8 cellular contexts compared by ENCODE assay signal in genomic region chr1:204791453-204792366, GRCh38.
DNase-seq lines count a peak whose midpoint lies in the region; ATAC-seq and TF ChIP-seq lines count a peak whose summit lies in the region.

No MANE protein-coding gene starts in this region.

- no peaks in the 10 kb centered on the region for H3K79me1 ChIP-seq in neuronal stem cell (ENCODE audit: low read depth, low read length)

- no peaks in the 10 kb centered on the region for H3K4me1 Mint-ChIP-seq in stimulated activated naive CD8-positive, alpha-beta T cell treated with anti-CD3 and anti-CD28 coated beads, Interleukin-15, amount 100 ng/mL, for 72 hours

- H4K8ac ChIP-seq in neuronal stem cell (ENCODE audit: low read depth, low read length) = no peak overlapping the region

- no peaks in the 10 kb centered on the region for H4K20me1 ChIP-seq in OCI-LY1 (ENCODE audit: insufficient read depth, low read length)

- no peaks in the 10 kb centered on the region for H3K79me2 ChIP-seq in OCI-LY1 (ENCODE audit: insufficient read depth, low read length)

- ATAC-seq in stimulated activated naive CD8-positive, alpha-beta T cell treated with anti-CD3 and anti-CD28 coated beads, Interleukin-15, amount 100 ng/mL, for 72 hours = peak; percentile 95
- ATAC-seq in GM18511 (IDR thresholded peaks at IDR 0.05; ENCODE audit: unreplicated experiment) = no peak

- no peak overlapping the region for H3K27ac Mint-ChIP-seq in stimulated activated naive CD8-positive, alpha-beta T cell treated with anti-CD3 and anti-CD28 coated beads, Interleukin-15, amount 100 ng/mL, for 72 hours

- H3K9ac ChIP-seq in OCI-LY1 (ENCODE audit: low read length) (no peak overlapping the region), neuronal stem cell (ENCODE audit: low read depth, low read length, poor library complexity) (no peak overlapping the region)

- no peaks in the 10 kb centered on the region for H3K9me3 Mint-ChIP-seq in stimulated activated naive CD8-positive, alpha-beta T cell treated with anti-CD3 and anti-CD28 coated beads, Interleukin-15, amount 100 ng/mL, for 72 hours

- WGBS in neuronal stem cell (ENCODE audit: extremely low coverage in 2 of 2, insufficient read length in 2 of 2, insufficient replicate concordance in 1 of 2), 2 donors = no CpG with 5 or more reads among the region's 15 CpGs

- H2BK5ac ChIP-seq in neuronal stem cell (ENCODE audit: low read length) = no peak overlapping the region

- H4K91ac ChIP-seq in neuronal stem cell (ENCODE audit: low read depth, low read length, poor library complexity) = no peak overlapping the region

- H3K27me3 Mint-ChIP-seq in stimulated activated naive CD8-positive, alpha-beta T cell treated with anti-CD3 and anti-CD28 coated beads, Interleukin-15, amount 100 ng/mL, for 72 hours = peaks cover 23% of the 10 kb centered on the region

- H3K18ac ChIP-seq in neuronal stem cell (ENCODE audit: low read length) = no peak overlapping the region

- H3K23ac ChIP-seq in neuronal stem cell (ENCODE audit: low read depth, low read length, poor library complexity) = no peak overlapping the region

- H2BK120ac ChIP-seq in neuronal stem cell (ENCODE audit: low read depth, low read length) = no peak overlapping the region

- TF ChIP-seq CTCF in C4-2B (conservative IDR thresholded peaks at IDR 0.05) (peak; percentile 97), HFF-Myc (IDR thresholded peaks at IDR 0.05; ENCODE audit: low read depth, low read length, missing control alignments) (peak; percentile 95), OCI-LY1 (IDR thresholded peaks at IDR 0.05; ENCODE audit: low read length) (peak; percentile 80), fibroblast of mammary gland (conservative IDR thresholded peaks at IDR 0.05; ENCODE audit: control insufficient read depth, insufficient read depth, low read depth, low read length) (peak; percentile 89)

- no peak overlapping the region for H3K4me3 Mint-ChIP-seq in stimulated activated naive CD8-positive, alpha-beta T cell treated with anti-CD3 and anti-CD28 coated beads, Interleukin-15, amount 100 ng/mL, for 72 hours

- H3K14ac ChIP-seq in neuronal stem cell (ENCODE audit: low read length) = no peak overlapping the region

- DNase-seq in HFF-Myc (ENCODE audit: extremely low read depth, low read depth) (peak; percentile 33), activated T-cell treated with anti-CD3 and anti-CD28 coated beads for 24 hours (ENCODE audit: low read depth) (peak; percentile 74), fibroblast of mammary gland (ENCODE audit: low read depth) (peak; percentile 60), neuronal stem cell (ENCODE audit: low spot score) (peak; percentile 74)
- DNase-seq in stimulated activated naive CD8-positive, alpha-beta T cell treated with anti-CD3 and anti-CD28 coated beads, Interleukin-15, amount 100 ng/mL, for 72 hours = peak; percentile 73 to 76

- H3K27ac ChIP-seq in C4-2B = no peak overlapping the region
- no peak overlapping the region for H3K27ac ChIP-seq in OCI-LY1 (ENCODE audit: low read depth, low read length, poor library complexity, severe bottlenecking)
- H3K27ac ChIP-seq in neuronal stem cell (replicated peaks; ENCODE audit: low read length) = no peak overlapping the region

- no peaks in the 10 kb centered on the region for H3K36me3 ChIP-seq in OCI-LY1 (ENCODE audit: insufficient read depth, low read length)
- no peaks in the 10 kb centered on the region for H3K36me3 ChIP-seq in neuronal stem cell (replicated peaks in 1 of 2; ENCODE audit: control insufficient read depth in 2 of 2, insufficient read depth in 2 of 2, low read length in 2 of 2)

- no peak overlapping the region for H3K4ac ChIP-seq in neuronal stem cell (ENCODE audit: low read length)

- H2BK12ac ChIP-seq in neuronal stem cell (ENCODE audit: low read length) = no peak overlapping the region

- H3K9me3 ChIP-seq in OCI-LY1 (ENCODE audit: low read length) = no peaks in the 10 kb centered on the region
- H3K9me3 ChIP-seq in neuronal stem cell (replicated peaks in 1 of 2; ENCODE audit: control insufficient read depth in 2 of 2, insufficient read depth in 1 of 2, low read depth in 1 of 2, low read length in 2 of 2) = no peaks in the 10 kb centered on the region

- H2AK5ac ChIP-seq in neuronal stem cell (ENCODE audit: low read depth, low read length) = no peak overlapping the region

- no peaks in the 10 kb centered on the region for H3K9me2 ChIP-seq in OCI-LY1 (ENCODE audit: low read depth, low read length)

- H3F3A ChIP-seq in OCI-LY1 (ENCODE audit: insufficient read depth, low read length) = no peaks in the 10 kb centered on the region

- H3K4me2 ChIP-seq in OCI-LY1 (ENCODE audit: low read length) (no peak overlapping the region), neuronal stem cell (ENCODE audit: insufficient read depth, low read length, poor library complexity, severe bottlenecking) (no peak overlapping the region)

- H3K4me1 ChIP-seq in OCI-LY1 (ENCODE audit: insufficient read depth, low read length, severe bottlenecking) = no peaks in the 10 kb centered on the region
- H3K4me1 ChIP-seq in neuronal stem cell (ENCODE audit: control insufficient read depth in 2 of 2, insufficient read depth in 1 of 2, low read depth in 1 of 2, low read length in 2 of 2) = no peaks in the 10 kb centered on the region

- H3K4me3 ChIP-seq in HFF-Myc (replicated peaks; ENCODE audit: low read depth, low read length) = no peak overlapping the region
- H3K4me3 ChIP-seq in OCI-LY1 (ENCODE audit: low read depth, low read length, poor library complexity, severe bottlenecking) = no peak overlapping the region
- H3K4me3 ChIP-seq in fibroblast of mammary gland (ENCODE audit: control insufficient read depth, low read depth, low read length) = no peak overlapping the region
- H3K4me3 ChIP-seq in neuronal stem cell (ENCODE audit: low read length in 2 of 2) = no peak overlapping the region

- no peaks in the 10 kb centered on the region for H3K27me3 ChIP-seq in OCI-LY1 (ENCODE audit: insufficient read depth, low read length)
- H3K27me3 ChIP-seq in neuronal stem cell (ENCODE audit: control insufficient read depth in 3 of 3, insufficient read depth in 3 of 3, low read depth in 1 of 3, low read length in 3 of 3) = peaks cover 0 to 4% (median 0%) of the 10 kb centered on the region in 3 experiments

- no peak overlapping the region for H2BK15ac ChIP-seq in neuronal stem cell (ENCODE audit: low read length)

- H2AFZ ChIP-seq in OCI-LY1 (ENCODE audit: low read length) (no peak overlapping the region), neuronal stem cell (ENCODE audit: low read length) (no peak overlapping the region)
